In the genomic region with DNA sequence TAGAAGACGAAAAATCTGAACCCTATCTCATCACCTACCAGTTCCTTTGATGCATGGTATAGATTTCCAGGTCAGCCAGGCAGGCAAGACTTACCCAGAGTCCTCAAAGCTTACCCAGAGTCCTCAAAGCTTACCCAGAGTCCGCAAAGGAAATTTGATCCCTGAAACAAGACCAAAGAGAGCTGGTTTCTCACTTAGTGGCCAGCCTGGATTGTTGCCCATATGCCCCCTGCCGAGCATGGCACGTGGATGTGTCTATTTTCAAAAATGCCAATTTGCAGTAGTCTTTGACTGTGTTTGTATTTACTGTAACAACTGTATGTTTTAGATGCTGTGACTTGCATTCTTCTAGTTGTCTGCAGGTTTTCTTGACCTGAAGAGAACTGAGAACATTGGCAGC, we compare ENCODE assay signal across 16 cellular contexts.
"Had no signal": no experiment of that assay in that cellular context is flagged by ENCODE, and none has a peak within 500 bp of the region (broad histone marks: within the 10 kb centered on the region; RNA-seq: fewer than 3 reads in every experiment).

No MANE protein-coding gene starts in this region.

- H3K27me3 ChIP-seq: colonic mucosa, gastroesophageal sphincter, neural progenitor cell, tibial artery had no signal

- H3K4me2 ChIP-seq: neural progenitor cell had no signal

- H2AFZ ChIP-seq: neural progenitor cell had no signal

- DNase-seq: activated CD4-positive, alpha-beta memory T cell treated with anti-CD3 and anti-CD28 coated beads, Interleukin-2, amount 10 ng/mL, durations not matched to agents 7 days and 5 days; activated CD4-positive, alpha-beta T cell treated with anti-CD3 and anti-CD28 coated beads for 4 hours; activated effector memory CD4-positive, alpha-beta T cell treated with Interleukin-2 at 50 U/mL for 16 hours; activated naive CD4-positive, alpha-beta T cell treated with anti-CD3 and anti-CD28 coated beads, Interleukin-2, amount 50 U/mL, for 16 hours; activated T-cell treated with anti-CD3 and anti-CD28 coated beads, Interleukin-2, amount 50 U/mL, for 4 hours; caudate nucleus; colonic mucosa; left cardiac atrium; lower lobe of right lung; tibial artery had no signal

- FAIRE-seq: astrocyte, endometrium, urothelium cell line had no signal

- H3K9ac ChIP-seq: neural progenitor cell had no signal

- ATAC-seq: activated T-cell treated with anti-CD3 and anti-CD28 coated beads, Interleukin-2, amount 50 U/mL, for 4 hours; gastroesophageal sphincter; left cardiac atrium; lower lobe of right lung; stimulated activated memory B cell treated with anti-CD40 and anti-IgM and Interleukin-4, amounts not matched to agents 10 μg/mL and 1 μg/mL and 100 μg/mL, for 72 hours had no signal

- H3K9me3 ChIP-seq: colonic mucosa, gastroesophageal sphincter, lower lobe of right lung, tibial artery had no signal

- H3K4me1 ChIP-seq: colonic mucosa, gastroesophageal sphincter, lower lobe of right lung, neural progenitor cell had no signal

- H3K36me3 ChIP-seq: colonic mucosa, gastroesophageal sphincter, lower lobe of right lung, neural progenitor cell, tibial artery had no signal

- H3K27ac ChIP-seq: colonic mucosa, gastroesophageal sphincter, lower lobe of right lung, neural progenitor cell, tibial artery had no signal

- H3K4me3 ChIP-seq: colonic mucosa, gastroesophageal sphincter, lower lobe of right lung, neural progenitor cell, tibial artery had no signal
